ENCODE assay signal across 1 cellular context in genomic region chr15:35557544-35557943, GRCh38.
TF ChIP-seq lines count a peak whose summit lies in the region.

No MANE protein-coding gene starts in this region.

TF ChIP-seq in K562, 482 proteins besides CTCF, POLR2A, EP300 and RAD21 (continued from another document and continues in another):
- TF ChIP-seq TBP (optimal IDR thresholded peaks at IDR 0.05; ENCODE audit: low read depth, low read length): no peak
- no peak for TF ChIP-seq NFYB (IDR thresholded peaks at IDR 0.05; ENCODE audit: extremely low read depth, insufficient read length)
- no peak for TF ChIP-seq ZNF174 (CRISPR knock-in tag; IDR thresholded peaks at IDR 0.05)
- peak; percentile 78 for TF ChIP-seq HBP1 (CRISPR knock-in tag; IDR thresholded peaks at IDR 0.05)
- peak; percentile 74; the same call in 1 of the 2 replicates for TF ChIP-seq FOXJ2 (tag; IDR thresholded peaks at IDR 0.05)
- 0 out of 2 replicates have a peak, but pooled peaks have one; percentile 42 for TF ChIP-seq MYBL2 (IDR thresholded peaks at IDR 0.05; ENCODE audit: low read depth)
- no peak for TF ChIP-seq MYBL2 (CRISPR knock-in tag; IDR thresholded peaks at IDR 0.05; ENCODE audit: borderline replicate concordance)
- peak; percentile 89 for TF ChIP-seq TAL1 (IDR thresholded peaks at IDR 0.05)
- peak; percentile 95 for TF ChIP-seq BRD9 (IDR thresholded peaks at IDR 0.05; ENCODE audit: low read depth, partially characterized antibody)
- TF ChIP-seq HNRNPK (IDR thresholded peaks at IDR 0.05; ENCODE audit: low read depth, low read length, poor library complexity, severe bottlenecking): no peak
- peak; percentile 96 for TF ChIP-seq CBFA2T3 (IDR thresholded peaks at IDR 0.05)
- peak; percentile 90 for TF ChIP-seq MTA2 (IDR thresholded peaks at IDR 0.05; ENCODE audit: low read depth)
- TF ChIP-seq MEIS2 (IDR thresholded peaks at IDR 0.05; ENCODE audit: partially characterized antibody): peak; percentile 93
- peak; percentile 27; the same call in 1 of the 2 replicates for TF ChIP-seq ZNF589 (CRISPR knock-in tag; IDR thresholded peaks at IDR 0.05; ENCODE audit: low read depth)
- TF ChIP-seq ZNF431 (CRISPR knock-in tag; IDR thresholded peaks at IDR 0.05): no peak
- TF ChIP-seq MXD1 (CRISPR knock-in tag; IDR thresholded peaks at IDR 0.05; ENCODE audit: borderline replicate concordance, poor library complexity, severe bottlenecking): no peak
- 0 out of 2 replicates have a peak, but pooled peaks have one; percentile 43 for TF ChIP-seq KLF1 (tag; IDR thresholded peaks at IDR 0.05)
- TF ChIP-seq SMARCC2 (IDR thresholded peaks at IDR 0.05; ENCODE audit: low read depth): peak; percentile 99
- TF ChIP-seq HDAC6 (IDR thresholded peaks at IDR 0.05; ENCODE audit: low read depth, low read length): no peak
- TF ChIP-seq TFAP4 (CRISPR knock-in tag; IDR thresholded peaks at IDR 0.05; ENCODE audit: borderline replicate concordance): peak; percentile 27; the same call in 1 of the 2 replicates
- TF ChIP-seq NCOA2 (IDR thresholded peaks at IDR 0.05; ENCODE audit: partially characterized antibody in 2 of 2): peak; percentile 65 to 80
- TF ChIP-seq RCOR1 (IDR thresholded peaks at IDR 0.05; ENCODE audit: borderline replicate concordance in 1 of 2, low read depth in 2 of 2, low read length in 2 of 2): peak in 1 of 2 experiments; percentile 89; a peak in 2 of 4 replicates
- peak; percentile 50; the same call in 1 of the 2 replicates for TF ChIP-seq ZNF197 (CRISPR knock-in tag; IDR thresholded peaks at IDR 0.05; ENCODE audit: low read depth)
- peak; percentile 86 for TF ChIP-seq ZNF592 (IDR thresholded peaks at IDR 0.05)
- no peak for TF ChIP-seq HMG20A (CRISPR knock-in tag; conservative IDR thresholded peaks at IDR 0.05)
- no peak for TF ChIP-seq E2F8 (IDR thresholded peaks at IDR 0.05; ENCODE audit: low read depth, partially characterized antibody)
- no peak for TF ChIP-seq EGR1 (conservative IDR thresholded peaks at IDR 0.05)
- no peak for TF ChIP-seq ZHX1 (conservative IDR thresholded peaks at IDR 0.05; ENCODE audit: low read length)
- TF ChIP-seq VEZF1 (CRISPR knock-in tag; IDR thresholded peaks at IDR 0.05): peak; percentile 76
- TF ChIP-seq FOXM1 (IDR thresholded peaks at IDR 0.05; ENCODE audit: low read depth): peak; percentile 76
- no peak for TF ChIP-seq FOXM1 (CRISPR knock-in tag; IDR thresholded peaks at IDR 0.05; ENCODE audit: low read depth)
- peak; percentile 91 for TF ChIP-seq TCF3 (CRISPR knock-in tag; IDR thresholded peaks at IDR 0.05)
- TF ChIP-seq ATF1 (CRISPR knock-in tag; IDR thresholded peaks at IDR 0.05): no peak
- TF ChIP-seq ATF1 (tag; IDR thresholded peaks at IDR 0.05): peak; percentile 90
- TF ChIP-seq DACH1 (IDR thresholded peaks at IDR 0.05; ENCODE audit: partially characterized antibody): peak; percentile 94
- peak; percentile 98 for TF ChIP-seq MAFF (IDR thresholded peaks at IDR 0.05; ENCODE audit: low read length)
- TF ChIP-seq BHLHE40 (IDR thresholded peaks at IDR 0.05; ENCODE audit: low read length): 0 out of 2 replicates have a peak, but pooled peaks have one; percentile 22
- peak; percentile 85 for TF ChIP-seq STAT5A (IDR thresholded peaks at IDR 0.05; ENCODE audit: borderline replicate concordance, low read length)
- no peak for TF ChIP-seq E2F6 (IDR thresholded peaks at IDR 0.05; ENCODE audit: borderline replicate concordance in 1 of 2, extremely low read depth in 1 of 2, insufficient read depth in 1 of 2, insufficient read length in 1 of 2, low read depth in 1 of 2, low read length in 1 of 2, poor library complexity in 1 of 2, severe bottlenecking in 1 of 2)
- no peak for TF ChIP-seq STAT6 (CRISPR knock-in tag; IDR thresholded peaks at IDR 0.05)
- TF ChIP-seq CTBP1 (IDR thresholded peaks at IDR 0.05; ENCODE audit: borderline replicate concordance): peak; percentile 69; the same call in 1 of the 2 replicates
- no peak for TF ChIP-seq HINFP (tag; conservative IDR thresholded peaks at IDR 0.05; ENCODE audit: low read depth)
